27 cellular contexts compared by ENCODE assay signal in genomic region chr3:159233734-159234133, GRCh38.
"Had no signal": no experiment of that assay in that cellular context is flagged by ENCODE, and none has a peak within 500 bp of the region (broad histone marks: within the 10 kb centered on the region; RNA-seq: fewer than 3 reads in every experiment).

No MANE protein-coding gene starts in this region.

- H2AFZ ChIP-seq: PC-9 had no signal

- H3K4me3 ChIP-seq: PC-9 had no signal

- H3K9ac ChIP-seq: KMS-11 had no signal

- H3K4me2 ChIP-seq: KMS-11, PC-9 had no signal

- DNase-seq: activated CD4-positive, alpha-beta memory T cell treated with anti-CD3 and anti-CD28 coated beads, Interleukin-2, amount 10 ng/mL, durations not matched to agents 7 days and 5 days; activated CD4-positive, alpha-beta T cell treated with anti-CD3 and anti-CD28 coated beads for 36 hours; activated CD4-positive, alpha-beta T cell treated with anti-CD3 and anti-CD28 coated beads, Interleukin-2, amount 10 ng/mL, durations not matched to agents 7 days and 5 days; activated CD8-positive, alpha-beta memory T cell treated with anti-CD3 and anti-CD28 coated beads for 24 hours; activated CD8-positive, alpha-beta memory T cell treated with anti-CD3 and anti-CD28 coated beads, Interleukin-2, amount 10 ng/mL, durations not matched to agents 7 days and 5 days; activated CD8-positive, alpha-beta memory T cell treated with anti-CD3 and anti-CD28 coated beads, Interleukin-2, amount 50 U/mL, for 48 hours; activated effector memory CD4-positive, alpha-beta T cell treated with Interleukin-2 at 50 U/mL for 16 hours; activated naive CD4-positive, alpha-beta T cell treated with anti-CD3 and anti-CD28 coated beads, Interleukin-2, amount 10 ng/mL, durations not matched to agents 7 days and 5 days; activated naive CD8-positive, alpha-beta T cell treated with anti-CD3 and anti-CD28 coated beads, Interleukin-2, amount 50 U/mL, for 24 hours; activated T-cell treated with anti-CD3 and anti-CD28 coated beads, Interleukin-2, amount 50 U/mL, for 48 hours; aorta; MM.1S; MV-4-11; NCI-H1092; NCI-H1436 treated with DMSO at 0.1 percent for 48 hours; NCI-H1694 treated with DMSO at 0.1 percent for 48 hours; NCI-H2029; NCI-H446; NCI-H524; NCI-H69; NCI-H82; PC-9; Right ventricle myocardium superior had no signal

- H3K36me3 ChIP-seq: brain microvascular endothelial cell had no signal

- ATAC-seq: activated CD4-positive, alpha-beta T cell treated with anti-CD3 and anti-CD28 coated beads for 36 hours; activated CD4-positive, CD25-positive, alpha-beta regulatory T cell treated with anti-CD3 and anti-CD28 coated beads, Interleukin-2, amount 50 U/mL, for 24 hours; activated CD8-positive, alpha-beta memory T cell treated with anti-CD3 and anti-CD28 coated beads, Interleukin-2, amount 10 ng/mL, durations not matched to agents 7 days and 5 days; activated naive CD8-positive, alpha-beta T cell treated with anti-CD3 and anti-CD28 coated beads, Interleukin-2, amount 50 U/mL, for 24 hours; WTC11 had no signal

- H3K27me3 ChIP-seq: brain microvascular endothelial cell had no signal

- H3K27ac ChIP-seq: brain microvascular endothelial cell, KMS-11, PC-9 had no signal
